In genomic region chr9:19517202-19517942, GRCh38 we compare ENCODE assay signal across 12 cellular contexts.
DNase-seq lines count a peak whose midpoint lies in the region; ATAC-seq, FAIRE-seq and TF ChIP-seq lines count a peak whose summit lies in the region.
"Had no signal": no experiment of that assay in that cellular context is flagged by ENCODE, and none has a peak within 500 bp of the region (broad histone marks: within the 10 kb centered on the region; RNA-seq: fewer than 3 reads in every experiment).

No MANE protein-coding gene starts in this region.

- H3K79me2 ChIP-seq in K562 (ENCODE audit: control insufficient read depth, insufficient read depth, low read length) (no peaks in the 10 kb centered on the region), smooth muscle cell (ENCODE audit: low read depth) (no peaks in the 10 kb centered on the region)

- 0 out of 2 replicates have a peak, but pooled peaks have one; percentile 13 for TF ChIP-seq CTCF in IMR-90 (conservative IDR thresholded peaks at IDR 0.05; ENCODE audit: low read depth, low read length)
- TF ChIP-seq CTCF in K562 (IDR thresholded peaks at IDR 0.05 in 2 of 3, conservative IDR thresholded peaks at IDR 0.05 in 1 of 3; ENCODE audit: insufficient read depth in 2 of 3, low read depth in 1 of 3, low read length in 3 of 3): peak; percentile 52 to 65 (median 61)
- TF ChIP-seq CTCF in smooth muscle cell (IDR thresholded peaks at IDR 0.05; ENCODE audit: borderline replicate concordance, insufficient read depth, poor library complexity, severe bottlenecking): peak; percentile 39

- H4K5ac ChIP-seq in IMR-90 (ENCODE audit: low read depth, low read length): no peak overlapping the region

- H4K8ac ChIP-seq in IMR-90 (ENCODE audit: low read depth in 2 of 2, low read length in 2 of 2): no peak overlapping the region

- 17% methylated on average over 1 of the region's 3 CpGs; no CpG with 5 or more reads in 1 of the 2 experiments for WGBS in IMR-90 (ENCODE audit: extremely low coverage in 2 of 2, insufficient read length in 1 of 2), 2 experiments
- 30% methylated on average over 2 of the region's 3 CpGs for WGBS in K562 (ENCODE audit: insufficient coverage, low coverage, missing lambda C conversion rate)
- WGBS in smooth muscle cell (ENCODE audit: low lambda C conversion rate): 84% methylated on average over 3 of the region's 3 CpGs

- H3K27me3 ChIP-seq in IMR-90 (ENCODE audit: control insufficient read depth, insufficient read depth, low read length): 0 out of 2 replicates have a peak, but pooled peaks cover 2% of the 10 kb centered on the region
- H3K27me3 ChIP-seq in K562 (ENCODE audit: control insufficient read depth in 2 of 2, insufficient read depth in 2 of 2, low read length in 2 of 2): no peaks in the 10 kb centered on the region; a peak in 1 of 5 replicates
- no peaks in the 10 kb centered on the region for H3K27me3 ChIP-seq in smooth muscle cell (ENCODE audit: low read depth)
- H3K27me3 ChIP-seq: colonic mucosa had no signal

- no peak overlapping the region for H2AFZ ChIP-seq in IMR-90 (replicated peaks; ENCODE audit: low read length, poor library complexity)
- H2AFZ ChIP-seq in K562 (ENCODE audit: low read depth, low read length): no peak overlapping the region
- H2AFZ ChIP-seq in smooth muscle cell (ENCODE audit: low read depth): no peak overlapping the region

- H2BK5ac ChIP-seq in IMR-90 (ENCODE audit: low read depth, low read length, poor library complexity, severe bottlenecking): no peak overlapping the region

- H2AK5ac ChIP-seq in IMR-90 (ENCODE audit: low read depth, low read length): no peak overlapping the region

- ATAC-seq in IMR-90 (ENCODE audit: low read depth): no peak
- ATAC-seq in K562: peak; percentile 80

- dilution Hi-C loops in IMR-90 (cut with HindIII; ENCODE audit: low sequenced_read_pairs, unreplicated experiment): no loop called here

- H3K9me3 Mint-ChIP-seq in activated naive CD4-positive, alpha-beta T cell treated with anti-CD3 and anti-CD28 coated beads for 36 hours: peaks cover 3% of the 10 kb centered on the region

- no peak overlapping the region for H3K56ac ChIP-seq in IMR-90 (ENCODE audit: extremely low read depth, insufficient read depth, low read length)

- intact Hi-C loops in activated naive CD4-positive, alpha-beta T cell treated with anti-CD3 and anti-CD28 coated beads for 36 hours (cut with micrococcal nuclease): loop anchor here (2.0 to 5.0 kb wide), 4 partner anchors 45 to 1513 kb away; partner anchors contain the start of gene HACD4
- intact Hi-C loops in IMR-90 (cut with micrococcal nuclease) (no loop called here), K562 (cut with micrococcal nuclease) (loop anchor here (10.0 kb wide), 1 partner anchor 127 kb away; no protein-coding TSS in a partner anchor)

- no peak overlapping the region for H2BK15ac ChIP-seq in IMR-90 (ENCODE audit: low read depth, low read length)

- H3K9ac ChIP-seq in IMR-90 (ENCODE audit: low read depth, low read length) (no peak overlapping the region), K562 (ENCODE audit: insufficient read depth in 1 of 2, low read depth in 2 of 2, low read length in 2 of 2) (no peak overlapping the region), smooth muscle cell (ENCODE audit: low read depth) (no peak overlapping the region)

- H3K36me3 Mint-ChIP-seq in activated naive CD4-positive, alpha-beta T cell treated with anti-CD3 and anti-CD28 coated beads for 36 hours (ENCODE audit: low read depth): no peaks in the 10 kb centered on the region

- H4K91ac ChIP-seq in IMR-90 (ENCODE audit: insufficient read depth, low read depth, low read length): no peak overlapping the region

- TF ChIP-seq POLR2A in IMR-90 (IDR thresholded peaks at IDR 0.05; ENCODE audit: low read depth, low read length) (no peak), K562 (conservative IDR thresholded peaks at IDR 0.05) (no peak)

- no peak overlapping the region for H2AK9ac ChIP-seq in IMR-90 (replicated peaks; ENCODE audit: low read depth, low read length, poor library complexity)

- no peaks in the 10 kb centered on the region for H3K36me3 ChIP-seq in IMR-90 (ENCODE audit: control insufficient read depth, insufficient read depth, low read length)
- no peaks in the 10 kb centered on the region for H3K36me3 ChIP-seq in K562 (ENCODE audit: control insufficient read depth, insufficient read depth, low read length)
- H3K36me3 ChIP-seq in smooth muscle cell (ENCODE audit: low read depth): no peaks in the 10 kb centered on the region
- H3K36me3 ChIP-seq: colonic mucosa, HAP-1, left ventricle myocardium inferior had no signal

- peaks cover 11% of the 10 kb centered on the region for H3K27me3 Mint-ChIP-seq in activated naive CD4-positive, alpha-beta T cell treated with anti-CD3 and anti-CD28 coated beads for 36 hours (ENCODE audit: low read depth)

- H3K4me2 ChIP-seq in IMR-90 (ENCODE audit: low read depth, low read length) (no peak overlapping the region), K562 (ENCODE audit: insufficient read depth, low read length) (no peak overlapping the region), smooth muscle cell (no peak overlapping the region)

- no peak overlapping the region for H3K4me3 Mint-ChIP-seq in activated naive CD4-positive, alpha-beta T cell treated with anti-CD3 and anti-CD28 coated beads for 36 hours

- no peaks in the 10 kb centered on the region for H3K9me3 ChIP-seq in IMR-90 (ENCODE audit: control insufficient read depth, insufficient read depth, low read length)
- no peaks in the 10 kb centered on the region for H3K9me3 ChIP-seq in K562 (replicated peaks; ENCODE audit: control insufficient read depth, insufficient read depth, low read depth, low read length)
- H3K9me3 ChIP-seq in smooth muscle cell (replicated peaks; ENCODE audit: low read depth): no peaks in the 10 kb centered on the region
- H3K9me3 ChIP-seq: colonic mucosa, HAP-1, left ventricle myocardium inferior had no signal

- POLR2A ChIA-PET in IMR-90 (lab: Charles Lee; ENCODE audit: unreplicated experiment) (no interaction called here), K562 (lab: Yijun Ruan, JAX) (no interaction called here)

- H3K9me1 ChIP-seq in IMR-90 (ENCODE audit: insufficient read depth, low read length) (no peaks in the 10 kb centered on the region), K562 (ENCODE audit: control insufficient read depth, insufficient read depth, low read length) (no peaks in the 10 kb centered on the region)

- H3K4me1 ChIP-seq in IMR-90 (ENCODE audit: control insufficient read depth, insufficient read depth, low read length) (no peaks in the 10 kb centered on the region), K562 (replicated peaks in 1 of 2; ENCODE audit: control insufficient read depth in 2 of 2, insufficient read depth in 2 of 2, low read length in 2 of 2) (no peaks in the 10 kb centered on the region), smooth muscle cell (ENCODE audit: low read depth) (no peaks in the 10 kb centered on the region)
- H3K4me1 ChIP-seq: colonic mucosa, HAP-1, left ventricle myocardium inferior had no signal

- peaks cover 31% of the 10 kb centered on the region for H3K4me1 Mint-ChIP-seq in activated naive CD4-positive, alpha-beta T cell treated with anti-CD3 and anti-CD28 coated beads for 36 hours (ENCODE audit: low read depth)

- CTCF ChIA-PET in activated naive CD4-positive, alpha-beta T cell treated with anti-CD3 and anti-CD28 coated beads for 36 hours (lab: Charles Lee): interaction anchor here (0.7 to 1.8 kb wide), 4 partner anchors 52 to 762 kb away, joined by 3 to 6 read pairs (median 4); no protein-coding TSS in a partner anchor
- CTCF ChIA-PET in IMR-90 (lab: Yijun Ruan, JAX) (interaction anchor here (0.6 to 0.9 kb wide), 2 partner anchors 38 to 378 kb away, joined by 3 read pairs; no protein-coding TSS in a partner anchor), K562 (lab: Yijun Ruan, JAX; ENCODE audit: low intra/inter-chr PET ratio) (interaction anchor here (0.8 kb wide), 1 partner anchor 25 kb away, joined by 3 read pairs; no protein-coding TSS in a partner anchor)

- H3K23ac ChIP-seq in IMR-90 (ENCODE audit: low read depth, low read length): no peak overlapping the region

- no peak for FAIRE-seq in K562 (lab: Jason Lieb, UNC)

- H3K79me1 ChIP-seq in IMR-90 (ENCODE audit: low read depth in 1 of 2, low read length in 2 of 2): no peaks in the 10 kb centered on the region

- H2BK20ac ChIP-seq in IMR-90 (ENCODE audit: low read depth, low read length): no peak overlapping the region

- no peak overlapping the region for H3K18ac ChIP-seq in IMR-90 (ENCODE audit: low read depth, low read length)

- BruUV-seq in IMR-90 (replicated peaks; lab: Mats Ljungman, UMichigan): no TSS peak
- BruUV-seq in K562 (replicated peaks; lab: Mats Ljungman, UMichigan): no TSS peak

- peak; percentile 21 for DNase-seq in activated naive CD4-positive, alpha-beta T cell treated with anti-CD3 and anti-CD28 coated beads for 36 hours
- DNase-seq in activated naive CD4-positive, alpha-beta T cell treated with anti-CD3 and anti-CD28 coated beads, Interleukin-2, amount 50 U/mL, for 16 hours: no peak
- no peak for DNase-seq in IMR-90
- DNase-seq in K562 (ENCODE audit: extremely low read depth in 1 of 4, low spot score in 3 of 4): peak; percentile 30 to 54 (median 40)
- DNase-seq in smooth muscle cell (lab: John Stamatoyannopoulos, UW; ENCODE audit: unreplicated experiment): no peak
- no peak for DNase-seq in Ammon's horn (ENCODE audit: low spot score)
- no peak for DNase-seq in NCI-H2171 treated with DMSO at 0.1 percent for 48 hours (lab: John Stamatoyannopoulos, UW)
- no peak for DNase-seq in NCI-H1694 treated with DMSO at 0.1 percent for 48 hours (lab: John Stamatoyannopoulos, UW)
- DNase-seq: colonic mucosa, left ventricle myocardium inferior, NCI-H1105 had no signal

- H4K20me1 ChIP-seq in IMR-90 (ENCODE audit: insufficient read depth, low read length) (no peaks in the 10 kb centered on the region), K562 (replicated peaks; ENCODE audit: control insufficient read depth, insufficient read depth, low read length) (no peaks in the 10 kb centered on the region), smooth muscle cell (ENCODE audit: low read depth) (no peaks in the 10 kb centered on the region)

- H2BK120ac ChIP-seq in IMR-90 (ENCODE audit: low read depth, low read length): no peak overlapping the region

- H3K27ac Mint-ChIP-seq in activated naive CD4-positive, alpha-beta T cell treated with anti-CD3 and anti-CD28 coated beads for 36 hours: peak overlapping the region; percentile 15

- no peaks in the 10 kb centered on the region for H3F3A ChIP-seq in smooth muscle cell (ENCODE audit: low read depth)

- in situ Hi-C loops in IMR-90 (cut with MboI; ENCODE audit: low sequenced_read_pairs) (loop anchor here (25.0 kb wide), 1 partner anchor 1620 kb away; the partner anchor contains the start of gene IFNW1), K562 (cut with MboI) (no loop called here)

- H3K4ac ChIP-seq in IMR-90 (ENCODE audit: low read depth, low read length): no peak overlapping the region

- TF ChIP-seq RAD21 in IMR-90 (IDR thresholded peaks at IDR 0.05; ENCODE audit: low read length) (no peak), K562 (CRISPR knock-in tag; conservative IDR thresholded peaks at IDR 0.05 in 1 of 2, IDR thresholded peaks at IDR 0.05 in 1 of 2) (peak; percentile 36 to 71)

- H3K27ac ChIP-seq in IMR-90 (ENCODE audit: insufficient read depth, low read length): no peak overlapping the region
- H3K27ac ChIP-seq in K562 (ENCODE audit: extremely low read depth, low read depth, low read length): no peak overlapping the region
- H3K27ac ChIP-seq in smooth muscle cell (ENCODE audit: low read depth): no peak overlapping the region
- H3K27ac ChIP-seq: colonic mucosa, left ventricle myocardium inferior had no signal

- H3K4me3 ChIP-seq in IMR-90 (ENCODE audit: insufficient read depth, low read depth, low read length) (no peak overlapping the region), K562 (no peak overlapping the region), smooth muscle cell (no peak overlapping the region)
- H3K4me3 ChIP-seq: colonic mucosa, HAP-1, left ventricle myocardium inferior had no signal

- no peak for TF ChIP-seq EP300 in K562 (IDR thresholded peaks at IDR 0.05; ENCODE audit: low read length)

- H3K14ac ChIP-seq in IMR-90 (replicated peaks; ENCODE audit: low read depth, low read length): no peak overlapping the region

Comparison
In these comparisons a context has a peak if more than half of its experiments do, and no peak if none do; other contexts are left out.
1. DNase-seq: peak in activated naive CD4-positive, alpha-beta T cell treated with anti-CD3 and anti-CD28 coated beads for 36 hours (single experiment) and K562 (4 of 4); none in activated naive CD4-positive, alpha-beta T cell treated with anti-CD3 and anti-CD28 coated beads, Interleukin-2, amount 50 U/mL, for 16 hours (single experiment), IMR-90 (single experiment), smooth muscle cell (single experiment), Ammon's horn (single experiment), NCI-H2171 treated with DMSO at 0.1 percent for 48 hours (single experiment) and NCI-H1694 treated with DMSO at 0.1 percent for 48 hours (single experiment).
2. Peak in every context shown above with its lines, with median percentiles within 50 percentile points of each other: CTCF ChIP-seq.